ENCODE assay signal across 19 cellular contexts in the genomic region with DNA sequence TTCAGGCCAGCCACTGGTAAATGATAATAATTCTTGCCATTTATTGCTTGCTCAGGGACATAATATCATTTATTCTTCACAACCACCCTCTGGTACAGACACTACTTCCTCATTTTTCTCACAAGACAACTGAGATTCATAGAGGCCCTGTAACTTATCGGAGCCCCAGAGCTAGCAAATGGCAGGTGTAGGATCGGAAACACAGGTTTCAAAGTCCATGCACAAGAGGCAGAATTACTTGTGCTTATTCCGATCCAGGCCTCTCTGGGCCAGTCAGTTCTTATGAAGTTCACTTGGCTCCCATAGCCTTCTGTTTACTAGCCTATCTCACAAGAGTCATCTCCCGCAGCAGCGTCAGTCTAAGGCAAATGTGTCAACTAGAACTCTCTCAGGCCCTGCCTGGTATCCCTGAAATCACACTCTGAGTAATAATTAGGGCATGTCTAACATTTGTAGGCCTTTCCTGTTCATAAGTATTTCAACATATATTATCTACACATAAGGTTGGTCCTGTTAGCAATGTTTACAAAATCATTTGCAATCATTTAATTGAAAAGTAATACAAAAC. TPM values are rescaled to one million over a fixed set of nuclear protein-coding genes. Genes with fewer than 3 reads are reported as not detected.
DNase-seq lines count a peak whose midpoint lies in the region; ATAC-seq and TF ChIP-seq lines count a peak whose summit lies in the region.
"Had no signal": no experiment of that assay in that cellular context is flagged by ENCODE, and none has a peak within 500 bp of the region (broad histone marks: within the 10 kb centered on the region; RNA-seq: fewer than 3 reads in every experiment).

No MANE protein-coding gene starts in this region.

- H3K36me3 ChIP-seq in left ventricle myocardium inferior (no peaks in the 10 kb centered on the region), H7 (replicated peaks; ENCODE audit: control insufficient read depth, insufficient read depth, low read length) (no peaks in the 10 kb centered on the region)
- H3K36me3 ChIP-seq: thoracic aorta had no signal

- H3K27me3 ChIP-seq in left ventricle myocardium inferior (ENCODE audit: low read depth), result no peaks in the 10 kb centered on the region
- no peaks in the 10 kb centered on the region for H3K27me3 ChIP-seq in foreskin keratinocyte
- H3K27me3 ChIP-seq in H7 (ENCODE audit: control insufficient read depth, insufficient read depth, low read length), result no peaks in the 10 kb centered on the region

- no peaks in the 10 kb centered on the region for H3K9me3 ChIP-seq in left ventricle myocardium inferior (replicated peaks)
- H3K9me3 ChIP-seq: thoracic aorta had no signal

- H3K4me1 ChIP-seq in left ventricle myocardium inferior (peaks cover 86% of the 10 kb centered on the region), foreskin keratinocyte (peaks cover 17% of the 10 kb centered on the region)

- intact Hi-C loops in left ventricle myocardium inferior (cut with micrococcal nuclease), result no loop called here
- intact Hi-C loops in cardiac septum (cut with DNase I), result no loop called here

- H3K27ac ChIP-seq in left ventricle myocardium inferior (replicated peaks), result peak overlapping the region; percentile 77
- H3K27ac ChIP-seq in foreskin keratinocyte, result no peak overlapping the region
- H3K27ac ChIP-seq: thoracic aorta had no signal

- H3K4me3 ChIP-seq in left ventricle myocardium inferior (no peak overlapping the region), H7 (ENCODE audit: insufficient read depth, low read depth, low read length) (no peak overlapping the region)
- H3K4me3 ChIP-seq: thoracic aorta had no signal

- DNase-seq in left ventricle myocardium inferior (no peak), cardiac septum (ENCODE audit: low spot score) (no peak), amniotic epithelial cell (ENCODE audit: low read depth) (peak; percentile 98), foreskin keratinocyte (peak; percentile 43 to 73), Ammon's horn (ENCODE audit: low spot score) (no peak), H7 (no peak)
- no peak for DNase-seq in activated CD8-positive, alpha-beta memory T cell treated with anti-CD3 and anti-CD28 coated beads for 24 hours
- DNase-seq in activated naive CD4-positive, alpha-beta T cell treated with Interleukin-2 at 50 U/mL for 16 hours, result no peak
- DNase-seq: ACHN; activated CD4-positive, alpha-beta T cell treated with anti-CD3 and anti-CD28 coated beads for 36 hours; COR-L47; GF-D8; hypothalamus; nephron progenitor cell; stimulated activated CD4-positive, alpha-beta T cell treated with anti-CD3 and anti-CD28 coated beads, Interleukin-2, amount 100 ng/mL, for 24 hours; stimulated activated CD8-positive, alpha-beta memory T cell treated with anti-CD3 and anti-CD28 coated beads, Interleukin-4, amount 100 ng/mL, for 48 hours; T-helper 2 cell had no signal

- TF ChIP-seq CTCF in left ventricle myocardium inferior (IDR thresholded peaks at IDR 0.05; ENCODE audit: borderline replicate concordance), result no peak
- no peak for TF ChIP-seq CTCF in foreskin keratinocyte (conservative IDR thresholded peaks at IDR 0.05)

- ATAC-seq in foreskin keratinocyte, result no peak
- ATAC-seq: activated CD4-positive, alpha-beta T cell treated with anti-CD3 and anti-CD28 coated beads for 36 hours; activated naive CD4-positive, alpha-beta T cell treated with anti-CD3 and anti-CD28 coated beads, Interleukin-2, amount 50 U/mL, for 72 hours had no signal

RNA-seq across cellular contexts. Expression of a gene that starts 43.3 kb away (rescaled TPM):
- total RNA-seq in left ventricle myocardium inferior (105 TPM), cardiac septum (101 TPM), foreskin keratinocyte (98.4 and 117 TPM in 2 replicates)
- polyA plus RNA-seq in foreskin keratinocyte, result 94.9 and 98.7 TPM in 2 replicates
- total RNA-seq in H7 (2014; rRNA removed; shearing (Covaris generic)), result 43.9 and 50.5 TPM in 2 replicates

Comparison
In these comparisons a context has a peak if more than half of its experiments do, and no peak if none do; other contexts are left out.
1. DNase-seq: peak in amniotic epithelial cell (single experiment) and foreskin keratinocyte (2 of 2); none in left ventricle myocardium inferior (single experiment), cardiac septum (single experiment), activated CD8-positive, alpha-beta memory T cell treated with anti-CD3 and anti-CD28 coated beads for 24 hours (single experiment), activated naive CD4-positive, alpha-beta T cell treated with Interleukin-2 at 50 U/mL for 16 hours (single experiment), Ammon's horn (single experiment) and H7 (single experiment).